Comparison of ENCODE assay signal across 8 cellular contexts in the genomic region with DNA sequence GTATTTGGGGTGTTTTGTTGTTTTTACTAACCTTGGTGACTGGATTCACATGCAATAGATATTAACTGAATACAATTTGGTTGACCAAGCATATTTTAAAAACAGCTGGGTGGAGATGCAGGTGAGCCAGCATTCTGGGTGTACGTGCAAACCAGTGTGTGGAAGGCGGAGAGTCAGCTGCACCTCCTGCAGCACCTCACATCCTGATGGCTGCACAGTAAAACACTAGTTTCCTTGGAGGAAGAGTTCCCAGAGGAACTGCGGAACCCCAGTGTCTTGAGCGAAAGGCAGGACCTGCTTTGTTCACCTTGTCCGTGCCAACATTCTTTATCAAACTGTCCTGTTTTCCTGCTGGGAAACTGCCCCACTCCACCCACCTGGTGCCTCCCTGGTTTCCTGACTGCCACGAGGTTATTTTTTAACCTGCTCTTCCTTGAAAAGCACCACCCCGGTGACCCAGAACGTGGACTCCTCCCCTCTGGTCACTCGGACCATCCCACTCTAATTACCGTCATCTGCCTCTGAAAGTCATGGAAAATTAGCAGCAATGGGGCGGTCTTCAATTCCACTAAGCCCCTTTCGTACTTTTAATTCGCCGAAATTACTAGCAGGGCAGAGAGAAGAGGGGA. TPM values are rescaled to one million over a fixed set of nuclear protein-coding genes. Genes with fewer than 3 reads are reported as not detected.
DNase-seq lines count a peak whose midpoint lies in the region; ATAC-seq and TF ChIP-seq lines count a peak whose summit lies in the region.

No MANE protein-coding gene starts in this region.

- no peak for TF ChIP-seq CTCF in kidney epithelial cell (IDR thresholded peaks at IDR 0.05; ENCODE audit: insufficient read depth, low read length, poor library complexity, severe bottlenecking)

- peak overlapping the region; percentile 38 for H3K4me3 Mint-ChIP-seq in activated CD8-positive, alpha-beta memory T cell treated with anti-CD3 and anti-CD28 coated beads, Interleukin-2, amount 10 ng/mL, durations not matched to agents 7 days and 5 days
- peak overlapping the region; percentile 83 for H3K4me3 Mint-ChIP-seq in stimulated activated effector memory CD8-positive, alpha-beta T cell treated with anti-CD3 and anti-CD28 coated beads, Interleukin-12 subunit alpha, Interleukin-12 subunit beta, amount 100 ng/mL, for 72 hours

- H3K27ac ChIP-seq in angular gyrus (ENCODE audit: low read depth, low read length), result peak overlapping the region; percentile 86

- CTCF ChIA-PET in activated CD8-positive, alpha-beta memory T cell treated with anti-CD3 and anti-CD28 coated beads, Interleukin-2, amount 10 ng/mL, durations not matched to agents 7 days and 5 days (lab: Charles Lee), result interaction anchor here (0.8 to 6.7 kb wide), 24 partner anchors 13 to 288 kb away, joined by 3 to 205 read pairs (median 4); a partner anchor contains a TSS

- peaks cover 46% of the 10 kb centered on the region for H3K4me1 Mint-ChIP-seq in activated CD8-positive, alpha-beta memory T cell treated with anti-CD3 and anti-CD28 coated beads, Interleukin-2, amount 10 ng/mL, durations not matched to agents 7 days and 5 days
- peaks cover 57% of the 10 kb centered on the region for H3K4me1 Mint-ChIP-seq in stimulated activated effector memory CD8-positive, alpha-beta T cell treated with anti-CD3 and anti-CD28 coated beads, Interleukin-12 subunit alpha, Interleukin-12 subunit beta, amount 100 ng/mL, for 72 hours

- no peaks in the 10 kb centered on the region for H3K36me3 ChIP-seq in kidney epithelial cell (ENCODE audit: control insufficient read depth, insufficient read depth, low read length)

- no peaks in the 10 kb centered on the region for H3K9me3 Mint-ChIP-seq in activated CD8-positive, alpha-beta memory T cell treated with anti-CD3 and anti-CD28 coated beads, Interleukin-2, amount 10 ng/mL, durations not matched to agents 7 days and 5 days (ENCODE audit: low read depth)
- no peaks in the 10 kb centered on the region for H3K9me3 Mint-ChIP-seq in stimulated activated effector memory CD8-positive, alpha-beta T cell treated with anti-CD3 and anti-CD28 coated beads, Interleukin-12 subunit alpha, Interleukin-12 subunit beta, amount 100 ng/mL, for 72 hours

- no peak for ATAC-seq in activated CD8-positive, alpha-beta memory T cell treated with anti-CD3 and anti-CD28 coated beads, Interleukin-2, amount 10 ng/mL, durations not matched to agents 7 days and 5 days
- no peak for ATAC-seq in stimulated activated effector memory CD8-positive, alpha-beta T cell treated with anti-CD3 and anti-CD28 coated beads, Interleukin-12 subunit alpha, Interleukin-12 subunit beta, amount 100 ng/mL, for 72 hours
- ATAC-seq in HG03442 (IDR thresholded peaks at IDR 0.05; ENCODE audit: unreplicated experiment), result no peak

- H3K27me3 ChIP-seq in kidney epithelial cell (ENCODE audit: control insufficient read depth, insufficient read depth, low read length), result no peaks in the 10 kb centered on the region

- no peaks in the 10 kb centered on the region for H3K36me3 Mint-ChIP-seq in activated CD8-positive, alpha-beta memory T cell treated with anti-CD3 and anti-CD28 coated beads, Interleukin-2, amount 10 ng/mL, durations not matched to agents 7 days and 5 days
- H3K36me3 Mint-ChIP-seq in stimulated activated effector memory CD8-positive, alpha-beta T cell treated with anti-CD3 and anti-CD28 coated beads, Interleukin-12 subunit alpha, Interleukin-12 subunit beta, amount 100 ng/mL, for 72 hours, result no peaks in the 10 kb centered on the region

- H3K27me3 Mint-ChIP-seq in activated CD8-positive, alpha-beta memory T cell treated with anti-CD3 and anti-CD28 coated beads, Interleukin-2, amount 10 ng/mL, durations not matched to agents 7 days and 5 days, result no peaks in the 10 kb centered on the region

- peak; percentile 41 for DNase-seq in activated CD8-positive, alpha-beta memory T cell treated with anti-CD3 and anti-CD28 coated beads, Interleukin-2, amount 10 ng/mL, durations not matched to agents 7 days and 5 days
- no peak for DNase-seq in activated CD8-positive, alpha-beta memory T cell treated with anti-CD3 and anti-CD28 coated beads for 24 hours
- peak; percentile 55 for DNase-seq in kidney epithelial cell (ENCODE audit: low read depth)
- DNase-seq in stimulated activated effector memory CD8-positive, alpha-beta T cell treated with anti-CD3 and anti-CD28 coated beads, Interleukin-12 subunit alpha, Interleukin-12 subunit beta, amount 100 ng/mL, for 72 hours (ENCODE audit: low spot score in 2 of 2), result no peak
- DNase-seq in NCI-H128 (lab: John Stamatoyannopoulos, UW; ENCODE audit: unreplicated experiment), result no peak
- no peak for DNase-seq in activated CD4-positive, alpha-beta T cell treated with anti-CD3 and anti-CD28 coated beads, Interleukin-2, amount 50 U/mL, for 1 hour

- peak overlapping the region; percentile 93 for H3K27ac Mint-ChIP-seq in activated CD8-positive, alpha-beta memory T cell treated with anti-CD3 and anti-CD28 coated beads, Interleukin-2, amount 10 ng/mL, durations not matched to agents 7 days and 5 days
- peak overlapping the region; percentile 75 for H3K27ac Mint-ChIP-seq in stimulated activated effector memory CD8-positive, alpha-beta T cell treated with anti-CD3 and anti-CD28 coated beads, Interleukin-12 subunit alpha, Interleukin-12 subunit beta, amount 100 ng/mL, for 72 hours

- H3K4me3 ChIP-seq in kidney epithelial cell (ENCODE audit: low read depth, low read length), result peak overlapping the region; percentile 25

RNA-seq across cellular contexts. Expression of a gene that starts 1.0 kb away (rescaled TPM):
- 10 to 100 TPM in 1 of 2 experiments, 1 to 10 TPM in 1; 9.9 to 12.3 TPM for total RNA-seq in activated CD8-positive, alpha-beta memory T cell treated with anti-CD3 and anti-CD28 coated beads, Interleukin-2, amount 10 ng/mL, durations not matched to agents 7 days and 5 days
- 9.4 and 16.8 TPM in 2 replicates for total RNA-seq in kidney epithelial cell

Comparison
In these comparisons a context has a peak if more than half of its experiments do, and no peak if none do; other contexts are left out.
1. DNase-seq: peak in activated CD8-positive, alpha-beta memory T cell treated with anti-CD3 and anti-CD28 coated beads, Interleukin-2, amount 10 ng/mL, durations not matched to agents 7 days and 5 days (single experiment) and kidney epithelial cell (single experiment); none in activated CD8-positive, alpha-beta memory T cell treated with anti-CD3 and anti-CD28 coated beads for 24 hours (single experiment), stimulated activated effector memory CD8-positive, alpha-beta T cell treated with anti-CD3 and anti-CD28 coated beads, Interleukin-12 subunit alpha, Interleukin-12 subunit beta, amount 100 ng/mL, for 72 hours (0 of 2), NCI-H128 (single experiment) and activated CD4-positive, alpha-beta T cell treated with anti-CD3 and anti-CD28 coated beads, Interleukin-2, amount 50 U/mL, for 1 hour (single experiment).